14 cellular contexts compared by ENCODE assay signal in the genomic region with DNA sequence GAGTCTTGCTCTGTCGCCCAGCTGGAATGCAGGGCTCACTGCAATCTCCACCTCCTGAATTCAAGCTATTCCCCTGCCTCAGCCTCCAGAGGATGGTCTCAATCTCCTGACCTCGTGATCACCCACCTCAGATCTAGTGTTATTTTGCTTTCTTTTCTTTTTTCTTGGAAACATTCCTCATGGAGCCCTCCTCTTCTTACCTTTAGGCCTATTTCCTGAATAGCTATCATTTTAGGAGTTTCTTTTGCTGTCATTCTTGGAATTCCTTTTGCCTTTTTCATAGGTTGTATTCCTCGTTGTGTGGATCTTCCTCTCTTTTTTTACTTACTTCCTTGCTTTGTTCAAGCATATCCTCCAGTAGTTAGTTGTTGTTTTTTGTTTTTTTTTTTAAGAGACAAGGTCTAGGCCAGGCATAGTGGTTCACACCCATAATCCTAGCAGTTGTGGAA.
DNase-seq lines count a peak whose midpoint lies in the region; ATAC-seq, FAIRE-seq and TF ChIP-seq lines count a peak whose summit lies in the region.
"Had no signal": no experiment of that assay in that cellular context is flagged by ENCODE, and none has a peak within 500 bp of the region (broad histone marks: within the 10 kb centered on the region; RNA-seq: fewer than 3 reads in every experiment).

No MANE protein-coding gene starts in this region.

- H3K27ac ChIP-seq in fibroblast of lung (ENCODE audit: insufficient read depth, low read length) (peak overlapping the region; percentile 19), neuronal stem cell (replicated peaks; ENCODE audit: low read length) (peak overlapping the region; percentile 19)
- H3K27ac ChIP-seq: VCaP had no signal

- H3K79me2 ChIP-seq in fibroblast of lung (ENCODE audit: control insufficient read depth, insufficient read depth, low read length): peaks cover 2% of the 10 kb centered on the region

- no peak overlapping the region for H3K18ac ChIP-seq in neuronal stem cell (ENCODE audit: low read length)

- no peak overlapping the region for H2BK120ac ChIP-seq in neuronal stem cell (ENCODE audit: low read depth, low read length)

- WGBS in neuronal stem cell (ENCODE audit: extremely low coverage in 2 of 2, insufficient read length in 2 of 2, insufficient replicate concordance in 1 of 2), 2 donors: no CpG with 5 or more reads among the region's 3 CpGs

- H4K8ac ChIP-seq in neuronal stem cell (ENCODE audit: low read depth, low read length): no peak overlapping the region

- H2BK12ac ChIP-seq in neuronal stem cell (ENCODE audit: low read length): no peak overlapping the region

- H3K23ac ChIP-seq in neuronal stem cell (ENCODE audit: low read depth, low read length, poor library complexity): no peak overlapping the region

- no peaks in the 10 kb centered on the region for H3K36me3 ChIP-seq in fibroblast of lung (ENCODE audit: control insufficient read depth, insufficient read depth, low read length)
- no peaks in the 10 kb centered on the region for H3K36me3 ChIP-seq in neuronal stem cell (replicated peaks in 1 of 2; ENCODE audit: control insufficient read depth in 2 of 2, insufficient read depth in 2 of 2, low read length in 2 of 2)

- H2AFZ ChIP-seq in fibroblast of lung (ENCODE audit: low read length) (no peak overlapping the region), neuronal stem cell (ENCODE audit: low read length) (no peak overlapping the region)

- H3K4me3 ChIP-seq in fibroblast of lung (replicated peaks in 1 of 4; ENCODE audit: control extremely low read depth in 1 of 4, insufficient read depth in 1 of 4, low read depth in 3 of 4, low read length in 4 of 4): no peak overlapping the region
- H3K4me3 ChIP-seq in neuronal stem cell (ENCODE audit: low read length in 2 of 2): no peak overlapping the region

- no peaks in the 10 kb centered on the region for H3K79me1 ChIP-seq in neuronal stem cell (ENCODE audit: low read depth, low read length)

- no peaks in the 10 kb centered on the region for H4K20me1 ChIP-seq in fibroblast of lung (ENCODE audit: control insufficient read depth, extremely low read depth, insufficient read depth, low read length)

- H3K9me3 ChIP-seq in fibroblast of lung (ENCODE audit: control insufficient read depth, insufficient read depth, low read depth, low read length): no peaks in the 10 kb centered on the region
- peaks cover 0 to 2% of the 10 kb centered on the region in 2 donors for H3K9me3 ChIP-seq in neuronal stem cell (replicated peaks in 1 of 2; ENCODE audit: control insufficient read depth in 2 of 2, insufficient read depth in 1 of 2, low read depth in 1 of 2, low read length in 2 of 2)

- H2AK5ac ChIP-seq in neuronal stem cell (ENCODE audit: low read depth, low read length): no peak overlapping the region

- no peak overlapping the region for H3K9ac ChIP-seq in fibroblast of lung (ENCODE audit: insufficient read depth, low read length)
- H3K9ac ChIP-seq in neuronal stem cell (ENCODE audit: low read depth, low read length, poor library complexity): no peak overlapping the region

- no peak overlapping the region for H3K14ac ChIP-seq in neuronal stem cell (ENCODE audit: low read length)

- H4K91ac ChIP-seq in neuronal stem cell (ENCODE audit: low read depth, low read length, poor library complexity): no peak overlapping the region

- H3K27me3 ChIP-seq in fibroblast of lung (ENCODE audit: control insufficient read depth, insufficient read depth, low read length) (no peaks in the 10 kb centered on the region), neuronal stem cell (ENCODE audit: control insufficient read depth in 3 of 3, insufficient read depth in 3 of 3, low read depth in 1 of 3, low read length in 3 of 3) (no peaks in the 10 kb centered on the region)

- H3K4me2 ChIP-seq in fibroblast of lung (ENCODE audit: extremely low read depth, insufficient read depth, low read length) (peak overlapping the region; percentile 18), neuronal stem cell (ENCODE audit: insufficient read depth, low read length, poor library complexity, severe bottlenecking) (no peak overlapping the region)

- H3K4me1 ChIP-seq in fibroblast of lung (ENCODE audit: control insufficient read depth, extremely low read depth, insufficient read depth, low read length): peaks cover 4% of the 10 kb centered on the region
- H3K4me1 ChIP-seq in neuronal stem cell (ENCODE audit: control insufficient read depth in 2 of 2, insufficient read depth in 1 of 2, low read depth in 1 of 2, low read length in 2 of 2): peaks cover 8 to 28% of the 10 kb centered on the region in 2 donors

- no peak for TF ChIP-seq CTCF in fibroblast of lung (conservative IDR thresholded peaks at IDR 0.05 in 1 of 2, IDR thresholded peaks at IDR 0.05 in 1 of 2; ENCODE audit: low read depth in 1 of 2, low read length in 2 of 2)

- no peak overlapping the region for H2BK15ac ChIP-seq in neuronal stem cell (ENCODE audit: low read length)

- ATAC-seq in HG02678 (IDR thresholded peaks at IDR 0.05; ENCODE audit: unreplicated experiment) (no peak), GM21825 (IDR thresholded peaks at IDR 0.05; ENCODE audit: unreplicated experiment) (no peak)
- ATAC-seq: activated T-cell treated with anti-CD3 and anti-CD28 coated beads, Interleukin-2, amount 50 U/mL, for 72 hours; natural killer cell treated with Interleukin-12 subunit alpha and Interleukin-12 subunit beta and Interleukin-15 and Interleukin-18, amount 100 ng/mL, for 72 hours; stimulated activated naive CD8-positive, alpha-beta T cell treated with anti-CD3 and anti-CD28 coated beads, Interleukin-15, Interleukin-2, amounts not matched to agents 100 U/mL and 50 U/mL, for 24 hours had no signal

- H3K4ac ChIP-seq in neuronal stem cell (ENCODE audit: low read length): no peak overlapping the region

- peak; percentile 93 for FAIRE-seq in RCC 7860 (lab: Jason Lieb, UNC)

- no peak overlapping the region for H2BK5ac ChIP-seq in neuronal stem cell (ENCODE audit: low read length)

- DNase-seq in ELR (ENCODE audit: low read depth): peak; percentile 76
- peak; percentile 89 for DNase-seq in RCC 7860 (ENCODE audit: low spot score)
- DNase-seq in fibroblast of lung (ENCODE audit: low read depth in 2 of 2): peak in 1 of 2 donors; percentile 62
- no peak for DNase-seq in neuronal stem cell (ENCODE audit: low spot score)
- DNase-seq in effector CD8-positive, alpha-beta T cell (lab: John Stamatoyannopoulos, UW): no peak
- no peak for DNase-seq in activated CD8-positive, alpha-beta memory T cell treated with anti-CD3 and anti-CD28 coated beads, Interleukin-2, amount 50 U/mL, for 48 hours
- DNase-seq: activated T-cell treated with anti-CD3 and anti-CD28 coated beads, Interleukin-2, amount 50 U/mL, for 72 hours; caudate nucleus; glutamatergic neuron; stimulated activated naive CD8-positive, alpha-beta T cell treated with anti-CD3 and anti-CD28 coated beads, Interleukin-15, Interleukin-2, amounts not matched to agents 100 U/mL and 50 U/mL, for 24 hours had no signal

Comparison
In these comparisons a context has a peak if more than half of its experiments do, and no peak if none do; other contexts are left out.
1. DNase-seq: peak in ELR (single experiment) and RCC 7860 (single experiment); none in neuronal stem cell (single experiment), effector CD8-positive, alpha-beta T cell (single experiment) and activated CD8-positive, alpha-beta memory T cell treated with anti-CD3 and anti-CD28 coated beads, Interleukin-2, amount 50 U/mL, for 48 hours (single experiment).